Comparison of ENCODE assay signal across 2 cellular contexts in the genomic region with DNA sequence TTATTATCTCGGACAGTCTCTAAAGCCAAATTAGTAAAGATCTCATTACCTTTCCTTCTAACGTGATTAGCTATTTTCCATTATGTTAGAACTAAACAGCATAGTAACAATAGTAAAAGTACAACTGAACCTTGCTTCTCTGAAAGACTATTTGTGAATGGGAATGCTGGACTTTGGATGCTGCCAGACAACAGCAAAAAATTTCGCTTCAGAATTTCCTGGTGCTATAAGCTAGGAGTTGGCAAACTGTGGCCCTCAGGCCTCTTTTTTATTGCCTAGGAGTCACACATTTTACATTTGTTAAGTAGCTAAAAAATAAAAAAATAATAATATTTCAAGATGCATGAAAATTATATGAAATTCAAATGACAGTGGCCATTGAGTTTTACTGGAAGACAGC.
TF ChIP-seq lines count a peak whose summit lies in the region.

No MANE protein-coding gene starts in this region.

TF ChIP-seq in IMR-90, 13 proteins besides CTCF, POLR2A, EP300 and RAD21:
- TF ChIP-seq, protein P1, sequence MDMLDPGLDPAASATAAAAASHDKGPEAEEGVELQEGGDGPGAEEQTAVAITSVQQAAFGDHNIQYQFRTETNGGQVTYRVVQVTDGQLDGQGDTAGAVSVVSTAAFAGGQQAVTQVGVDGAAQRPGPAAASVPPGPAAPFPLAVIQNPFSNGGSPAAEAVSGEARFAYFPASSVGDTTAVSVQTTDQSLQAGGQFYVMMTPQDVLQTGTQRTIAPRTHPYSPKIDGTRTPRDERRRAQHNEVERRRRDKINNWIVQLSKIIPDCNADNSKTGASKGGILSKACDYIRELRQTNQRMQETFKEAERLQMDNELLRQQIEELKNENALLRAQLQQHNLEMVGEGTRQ (IDR thresholded peaks at IDR 0.05; ENCODE audit: low read depth, low read length), result no peak
- TF ChIP-seq RFX5 (IDR thresholded peaks at IDR 0.05; ENCODE audit: low read depth, low read length), result no peak

TF ChIP-seq in K562, 482 proteins besides CTCF, POLR2A, EP300 and RAD21:
- TF ChIP-seq FOXK2 (conservative IDR thresholded peaks at IDR 0.05 in 1 of 2, IDR thresholded peaks at IDR 0.05 in 1 of 2; ENCODE audit: low read depth in 2 of 2) (no peak), ZNF431 (CRISPR knock-in tag; IDR thresholded peaks at IDR 0.05) (no peak), KLF13 (tag; IDR thresholded peaks at IDR 0.05; ENCODE audit: borderline replicate concordance, low read depth) (no peak), ZNF212 (CRISPR knock-in tag; IDR thresholded peaks at IDR 0.05) (no peak), FOXK1 (CRISPR knock-in tag; IDR thresholded peaks at IDR 0.05; ENCODE audit: borderline replicate concordance) (no peak), ZNF24 (IDR thresholded peaks at IDR 0.05) (no peak), DPF2 (IDR thresholded peaks at IDR 0.05) (no peak), BMI1 (IDR thresholded peaks at IDR 0.05; ENCODE audit: low read length) (no peak), KDM5B (IDR thresholded peaks at IDR 0.05; ENCODE audit: insufficient replicate concordance, low read depth, low read length) (no peak), NR2C1 (IDR thresholded peaks at IDR 0.05) (no peak), NR2C1 (tag; IDR thresholded peaks at IDR 0.05) (no peak), ELF2 (CRISPR knock-in tag; IDR thresholded peaks at IDR 0.05) (no peak), ILF3 (IDR thresholded peaks at IDR 0.05; ENCODE audit: borderline replicate concordance) (no peak), CSDE1 (IDR thresholded peaks at IDR 0.05) (no peak), ZSCAN29 (IDR thresholded peaks at IDR 0.05) (no peak), HMG20B (CRISPR knock-in tag; IDR thresholded peaks at IDR 0.05) (no peak), ZNF224 (CRISPR knock-in tag; IDR thresholded peaks at IDR 0.05) (no peak)
- TF ChIP-seq, protein P2, sequence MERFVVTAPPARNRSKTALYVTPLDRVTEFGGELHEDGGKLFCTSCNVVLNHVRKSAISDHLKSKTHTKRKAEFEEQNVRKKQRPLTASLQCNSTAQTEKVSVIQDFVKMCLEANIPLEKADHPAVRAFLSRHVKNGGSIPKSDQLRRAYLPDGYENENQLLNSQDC (CRISPR knock-in tag; IDR thresholded peaks at IDR 0.05), result no peak
- TF ChIP-seq, protein P3, sequence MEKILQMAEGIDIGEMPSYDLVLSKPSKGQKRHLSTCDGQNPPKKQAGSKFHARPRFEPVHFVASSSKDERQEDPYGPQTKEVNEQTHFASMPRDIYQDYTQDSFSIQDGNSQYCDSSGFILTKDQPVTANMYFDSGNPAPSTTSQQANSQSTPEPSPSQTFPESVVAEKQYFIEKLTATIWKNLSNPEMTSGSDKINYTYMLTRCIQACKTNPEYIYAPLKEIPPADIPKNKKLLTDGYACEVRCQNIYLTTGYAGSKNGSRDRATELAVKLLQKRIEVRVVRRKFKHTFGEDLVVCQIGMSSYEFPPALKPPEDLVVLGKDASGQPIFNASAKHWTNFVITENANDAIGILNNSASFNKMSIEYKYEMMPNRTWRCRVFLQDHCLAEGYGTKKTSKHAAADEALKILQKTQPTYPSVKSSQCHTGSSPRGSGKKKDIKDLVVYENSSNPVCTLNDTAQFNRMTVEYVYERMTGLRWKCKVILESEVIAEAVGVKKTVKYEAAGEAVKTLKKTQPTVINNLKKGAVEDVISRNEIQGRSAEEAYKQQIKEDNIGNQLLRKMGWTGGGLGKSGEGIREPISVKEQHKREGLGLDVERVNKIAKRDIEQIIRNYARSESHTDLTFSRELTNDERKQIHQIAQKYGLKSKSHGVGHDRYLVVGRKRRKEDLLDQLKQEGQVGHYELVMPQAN (IDR thresholded peaks at IDR 0.05; ENCODE audit: borderline replicate concordance), result no peak
- TF ChIP-seq, protein P4, sequence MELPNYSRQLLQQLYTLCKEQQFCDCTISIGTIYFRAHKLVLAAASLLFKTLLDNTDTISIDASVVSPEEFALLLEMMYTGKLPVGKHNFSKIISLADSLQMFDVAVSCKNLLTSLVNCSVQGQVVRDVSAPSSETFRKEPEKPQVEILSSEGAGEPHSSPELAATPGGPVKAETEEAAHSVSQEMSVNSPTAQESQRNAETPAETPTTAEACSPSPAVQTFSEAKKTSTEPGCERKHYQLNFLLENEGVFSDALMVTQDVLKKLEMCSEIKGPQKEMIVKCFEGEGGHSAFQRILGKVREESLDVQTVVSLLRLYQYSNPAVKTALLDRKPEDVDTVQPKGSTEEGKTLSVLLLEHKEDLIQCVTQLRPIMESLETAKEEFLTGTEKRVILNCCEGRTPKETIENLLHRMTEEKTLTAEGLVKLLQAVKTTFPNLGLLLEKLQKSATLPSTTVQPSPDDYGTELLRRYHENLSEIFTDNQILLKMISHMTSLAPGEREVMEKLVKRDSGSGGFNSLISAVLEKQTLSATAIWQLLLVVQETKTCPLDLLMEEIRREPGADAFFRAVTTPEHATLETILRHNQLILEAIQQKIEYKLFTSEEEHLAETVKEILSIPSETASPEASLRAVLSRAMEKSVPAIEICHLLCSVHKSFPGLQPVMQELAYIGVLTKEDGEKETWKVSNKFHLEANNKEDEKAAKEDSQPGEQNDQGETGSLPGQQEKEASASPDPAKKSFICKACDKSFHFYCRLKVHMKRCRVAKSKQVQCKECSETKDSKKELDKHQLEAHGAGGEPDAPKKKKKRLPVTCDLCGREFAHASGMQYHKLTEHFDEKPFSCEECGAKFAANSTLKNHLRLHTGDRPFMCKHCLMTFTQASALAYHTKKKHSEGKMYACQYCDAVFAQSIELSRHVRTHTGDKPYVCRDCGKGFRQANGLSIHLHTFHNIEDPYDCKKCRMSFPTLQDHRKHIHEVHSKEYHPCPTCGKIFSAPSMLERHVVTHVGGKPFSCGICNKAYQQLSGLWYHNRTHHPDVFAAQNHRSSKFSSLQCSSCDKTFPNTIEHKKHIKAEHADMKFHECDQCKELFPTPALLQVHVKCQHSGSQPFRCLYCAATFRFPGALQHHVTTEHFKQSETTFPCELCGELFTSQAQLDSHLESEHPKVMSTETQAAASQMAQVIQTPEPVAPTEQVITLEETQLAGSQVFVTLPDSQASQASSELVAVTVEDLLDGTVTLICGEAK (IDR thresholded peaks at IDR 0.05), result no peak
- TF ChIP-seq, protein P4 (CRISPR knock-in tag; IDR thresholded peaks at IDR 0.05), result no peak
- TF ChIP-seq, protein P5, sequence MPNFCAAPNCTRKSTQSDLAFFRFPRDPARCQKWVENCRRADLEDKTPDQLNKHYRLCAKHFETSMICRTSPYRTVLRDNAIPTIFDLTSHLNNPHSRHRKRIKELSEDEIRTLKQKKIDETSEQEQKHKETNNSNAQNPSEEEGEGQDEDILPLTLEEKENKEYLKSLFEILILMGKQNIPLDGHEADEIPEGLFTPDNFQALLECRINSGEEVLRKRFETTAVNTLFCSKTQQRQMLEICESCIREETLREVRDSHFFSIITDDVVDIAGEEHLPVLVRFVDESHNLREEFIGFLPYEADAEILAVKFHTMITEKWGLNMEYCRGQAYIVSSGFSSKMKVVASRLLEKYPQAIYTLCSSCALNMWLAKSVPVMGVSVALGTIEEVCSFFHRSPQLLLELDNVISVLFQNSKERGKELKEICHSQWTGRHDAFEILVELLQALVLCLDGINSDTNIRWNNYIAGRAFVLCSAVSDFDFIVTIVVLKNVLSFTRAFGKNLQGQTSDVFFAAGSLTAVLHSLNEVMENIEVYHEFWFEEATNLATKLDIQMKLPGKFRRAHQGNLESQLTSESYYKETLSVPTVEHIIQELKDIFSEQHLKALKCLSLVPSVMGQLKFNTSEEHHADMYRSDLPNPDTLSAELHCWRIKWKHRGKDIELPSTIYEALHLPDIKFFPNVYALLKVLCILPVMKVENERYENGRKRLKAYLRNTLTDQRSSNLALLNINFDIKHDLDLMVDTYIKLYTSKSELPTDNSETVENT (CRISPR knock-in tag; IDR thresholded peaks at IDR 0.05), result no peak
